In genomic region chr17:13131211-13131610, GRCh38 we compare ENCODE assay signal across 38 cellular contexts.
"Had no signal": no experiment of that assay in that cellular context is flagged by ENCODE, and none has a peak within 500 bp of the region (broad histone marks: within the 10 kb centered on the region; RNA-seq: fewer than 3 reads in every experiment).

No MANE protein-coding gene starts in this region.

- H3K36me3 Mint-ChIP-seq: activated naive CD4-positive, alpha-beta T cell treated with anti-CD3 and anti-CD28 coated beads, Interleukin-2, amount 10 ng/mL, durations not matched to agents 7 days and 5 days; activated naive CD4-positive, alpha-beta T cell treated with anti-CD3 and anti-CD28 coated beads, Interleukin-2, amount 50 U/mL, for 24 hours; activated naive CD8-positive, alpha-beta T cell; activated naive CD8-positive, alpha-beta T cell treated with anti-CD3 and anti-CD28 coated beads for 36 hours; activated naive CD8-positive, alpha-beta T cell treated with anti-CD3 and anti-CD28 coated beads, Interleukin-2, amount 10 ng/mL, durations not matched to agents 7 days and 5 days; brain had no signal

- H3K27me3 ChIP-seq: adrenal gland, ascending aorta, body of pancreas, brain microvascular endothelial cell, breast epithelium, cardiac muscle cell had no signal

- H3K4me1 ChIP-seq: adrenal gland, ascending aorta, body of pancreas, breast epithelium had no signal

- H3K4me3 Mint-ChIP-seq: activated naive CD4-positive, alpha-beta T cell treated with anti-CD3 and anti-CD28 coated beads for 36 hours; activated naive CD4-positive, alpha-beta T cell treated with anti-CD3 and anti-CD28 coated beads, Interleukin-2, amount 10 ng/mL, durations not matched to agents 7 days and 5 days; activated naive CD4-positive, alpha-beta T cell treated with anti-CD3 and anti-CD28 coated beads, Interleukin-2, amount 50 U/mL, for 24 hours; activated naive CD8-positive, alpha-beta T cell; activated naive CD8-positive, alpha-beta T cell treated with anti-CD3 and anti-CD28 coated beads for 36 hours; activated naive CD8-positive, alpha-beta T cell treated with anti-CD3 and anti-CD28 coated beads, Interleukin-2, amount 10 ng/mL, durations not matched to agents 7 days and 5 days; activated naive CD8-positive, alpha-beta T cell treated with anti-CD3 and anti-CD28 coated beads, Interleukin-2, amount 50 U/mL, for 24 hours; activated T-cell treated with anti-CD3 and anti-CD28 coated beads, Interleukin-2, amount 50 U/mL, for 24 hours; activated T-cell treated with anti-CD3 and anti-CD28 coated beads, Interleukin-2, amount 50 U/mL, for 4 hours; activated T-cell treated with anti-CD3 and anti-CD28 coated beads, Interleukin-2, amount 50 U/mL, for 72 hours; activated T-helper 1 cell treated with anti-CD3 and anti-CD28 coated beads, Interleukin-12 subunit alpha, Interleukin-12 subunit beta, Interleukin-2, Interleukin-4 antibody, amounts not matched to agents 30 ng/mL and 10 ng/mL and 1 ng/mL, durations not matched to agents 14 hours and 24 hours and 36 hours; activated T-helper 17 cell treated with anti-CD3 and anti-CD28 coated beads, Interleukin-2, amount 50 U/mL, for 72 hours; brain; central memory CD8-positive, alpha-beta T cell had no signal

- H3K36me3 ChIP-seq: adrenal gland, ascending aorta, brain microvascular endothelial cell, breast epithelium, cardiac muscle cell had no signal

- H3K27ac Mint-ChIP-seq: activated naive CD4-positive, alpha-beta T cell treated with anti-CD3 and anti-CD28 coated beads for 36 hours; activated naive CD4-positive, alpha-beta T cell treated with anti-CD3 and anti-CD28 coated beads, Interleukin-2, amount 10 ng/mL, durations not matched to agents 7 days and 5 days; activated naive CD4-positive, alpha-beta T cell treated with anti-CD3 and anti-CD28 coated beads, Interleukin-2, amount 50 U/mL, for 24 hours; activated naive CD4-positive, alpha-beta T cell treated with anti-CD3 and anti-CD28 coated beads, Interleukin-2, amount 50 U/mL, for 72 hours; activated naive CD8-positive, alpha-beta T cell; activated naive CD8-positive, alpha-beta T cell treated with anti-CD3 and anti-CD28 coated beads for 36 hours; activated naive CD8-positive, alpha-beta T cell treated with anti-CD3 and anti-CD28 coated beads, Interleukin-2, amount 10 ng/mL, durations not matched to agents 7 days and 5 days; activated naive CD8-positive, alpha-beta T cell treated with anti-CD3 and anti-CD28 coated beads, Interleukin-2, amount 50 U/mL, for 24 hours; activated T-cell treated with anti-CD3 and anti-CD28 coated beads, Interleukin-2, amount 50 U/mL, for 24 hours; activated T-cell treated with anti-CD3 and anti-CD28 coated beads, Interleukin-2, amount 50 U/mL, for 72 hours; activated T-helper 1 cell treated with anti-CD3 and anti-CD28 coated beads, Interleukin-12 subunit alpha, Interleukin-12 subunit beta, Interleukin-2, Interleukin-4 antibody, amounts not matched to agents 30 ng/mL and 10 ng/mL and 1 ng/mL, durations not matched to agents 14 hours and 24 hours and 36 hours; activated T-helper 17 cell treated with anti-CD3 and anti-CD28 coated beads, Interleukin-2, amount 50 U/mL, for 72 hours; activated T-helper 2 cell treated with anti-CD3 and anti-CD28 coated beads, Interferon-gamma antibody, Interleukin-2, Interleukin-4, amounts not matched to agents 10 μg/mL and 5 μg/mL and 100 μg/mL, durations not matched to agents 14 hours and 24 hours and 36 hours; brain had no signal

- H3K9me3 ChIP-seq: adrenal gland, ascending aorta, body of pancreas, breast epithelium had no signal

- DNase-seq: activated effector memory CD4-positive, alpha-beta T cell treated with anti-CD3 and anti-CD28 coated beads, Interleukin-2, amount 50 U/mL, for 16 hours; activated effector memory CD4-positive, alpha-beta T cell treated with Interleukin-2 at 50 U/mL for 16 hours; activated gamma-delta T cell; activated gamma-delta T cell treated with Interleukin-2 at 50 U/mL for 16 hours; activated naive CD4-positive, alpha-beta T cell; activated naive CD4-positive, alpha-beta T cell treated with anti-CD3 and anti-CD28 coated beads for 36 hours; activated naive CD4-positive, alpha-beta T cell treated with anti-CD3 and anti-CD28 coated beads, Interleukin-2, amount 10 ng/mL, durations not matched to agents 7 days and 5 days; activated naive CD4-positive, alpha-beta T cell treated with anti-CD3 and anti-CD28 coated beads, Interleukin-2, amount 50 U/mL, for 16 hours; activated naive CD4-positive, alpha-beta T cell treated with Interleukin-2 at 50 U/mL for 16 hours; activated naive CD8-positive, alpha-beta T cell treated with anti-CD3 and anti-CD28 coated beads for 36 hours; activated naive CD8-positive, alpha-beta T cell treated with anti-CD3 and anti-CD28 coated beads, Interleukin-2, amount 10 ng/mL, durations not matched to agents 7 days and 5 days; activated naive CD8-positive, alpha-beta T cell treated with anti-CD3 and anti-CD28 coated beads, Interleukin-2, amount 50 U/mL, for 24 hours; activated T-cell treated with anti-CD3 and anti-CD28 coated beads, Interleukin-2, amount 50 U/mL, for 1 hour; activated T-cell treated with anti-CD3 and anti-CD28 coated beads, Interleukin-2, amount 50 U/mL, for 24 hours; activated T-cell treated with anti-CD3 and anti-CD28 coated beads, Interleukin-2, amount 50 U/mL, for 4 hours; activated T-cell treated with anti-CD3 and anti-CD28 coated beads, Interleukin-2, amount 50 U/mL, for 48 hours; activated T-cell treated with anti-CD3 and anti-CD28 coated beads, Interleukin-2, amount 50 U/mL, for 72 hours; adrenal gland; amniotic stem cell; amygdala; anterior cingulate cortex; aorta; body of pancreas; brain microvascular endothelial cell; caudate nucleus; central memory CD4-positive, alpha-beta T cell; cerebellar nuclear complex had no signal

- H3K27me3 Mint-ChIP-seq: activated naive CD4-positive, alpha-beta T cell treated with anti-CD3 and anti-CD28 coated beads, Interleukin-2, amount 10 ng/mL, durations not matched to agents 7 days and 5 days; activated naive CD8-positive, alpha-beta T cell treated with anti-CD3 and anti-CD28 coated beads for 36 hours; activated naive CD8-positive, alpha-beta T cell treated with anti-CD3 and anti-CD28 coated beads, Interleukin-2, amount 10 ng/mL, durations not matched to agents 7 days and 5 days; brain; central memory CD8-positive, alpha-beta T cell had no signal

- H3K27ac ChIP-seq: adrenal gland, ascending aorta, body of pancreas, brain microvascular endothelial cell, breast epithelium, cardiac muscle cell had no signal

- H3K4me3 ChIP-seq: adrenal gland, ascending aorta, body of pancreas, breast epithelium, cardiac muscle cell had no signal

- H3K4me1 Mint-ChIP-seq: activated naive CD4-positive, alpha-beta T cell treated with anti-CD3 and anti-CD28 coated beads, Interleukin-2, amount 10 ng/mL, durations not matched to agents 7 days and 5 days; activated naive CD4-positive, alpha-beta T cell treated with anti-CD3 and anti-CD28 coated beads, Interleukin-2, amount 50 U/mL, for 24 hours; activated naive CD8-positive, alpha-beta T cell treated with anti-CD3 and anti-CD28 coated beads for 36 hours; activated naive CD8-positive, alpha-beta T cell treated with anti-CD3 and anti-CD28 coated beads, Interleukin-2, amount 10 ng/mL, durations not matched to agents 7 days and 5 days; activated naive CD8-positive, alpha-beta T cell treated with anti-CD3 and anti-CD28 coated beads, Interleukin-2, amount 50 U/mL, for 24 hours; activated T-helper 17 cell treated with anti-CD3 and anti-CD28 coated beads, Interleukin-2, amount 50 U/mL, for 72 hours; central memory CD8-positive, alpha-beta T cell had no signal

- ATAC-seq: activated naive CD4-positive, alpha-beta T cell treated with anti-CD3 and anti-CD28 coated beads, Interleukin-2, amount 50 U/mL, for 72 hours; activated naive CD8-positive, alpha-beta T cell treated with anti-CD3 and anti-CD28 coated beads, Interleukin-2, amount 50 U/mL, for 24 hours; activated T-cell treated with anti-CD3 and anti-CD28 coated beads, Interleukin-2, amount 50 U/mL, for 4 hours; activated T-cell treated with anti-CD3 and anti-CD28 coated beads, Interleukin-2, amount 50 U/mL, for 72 hours; activated T-helper 17 cell treated with anti-CD3 and anti-CD28 coated beads, Interleukin-2, amount 50 U/mL, for 72 hours; body of pancreas had no signal

- H3K9me3 Mint-ChIP-seq: activated naive CD4-positive, alpha-beta T cell treated with anti-CD3 and anti-CD28 coated beads for 36 hours; activated naive CD4-positive, alpha-beta T cell treated with anti-CD3 and anti-CD28 coated beads, Interleukin-2, amount 10 ng/mL, durations not matched to agents 7 days and 5 days; activated naive CD8-positive, alpha-beta T cell treated with anti-CD3 and anti-CD28 coated beads for 36 hours; activated T-cell treated with anti-CD3 and anti-CD28 coated beads, Interleukin-2, amount 50 U/mL, for 24 hours; activated T-cell treated with anti-CD3 and anti-CD28 coated beads, Interleukin-2, amount 50 U/mL, for 4 hours; activated T-helper 1 cell treated with anti-CD3 and anti-CD28 coated beads, Interleukin-12 subunit alpha, Interleukin-12 subunit beta, Interleukin-2, Interleukin-4 antibody, amounts not matched to agents 30 ng/mL and 10 ng/mL and 1 ng/mL, durations not matched to agents 14 hours and 24 hours and 36 hours; central memory CD8-positive, alpha-beta T cell had no signal
